ENCODE assay signal across 14 cellular contexts in the genomic region with DNA sequence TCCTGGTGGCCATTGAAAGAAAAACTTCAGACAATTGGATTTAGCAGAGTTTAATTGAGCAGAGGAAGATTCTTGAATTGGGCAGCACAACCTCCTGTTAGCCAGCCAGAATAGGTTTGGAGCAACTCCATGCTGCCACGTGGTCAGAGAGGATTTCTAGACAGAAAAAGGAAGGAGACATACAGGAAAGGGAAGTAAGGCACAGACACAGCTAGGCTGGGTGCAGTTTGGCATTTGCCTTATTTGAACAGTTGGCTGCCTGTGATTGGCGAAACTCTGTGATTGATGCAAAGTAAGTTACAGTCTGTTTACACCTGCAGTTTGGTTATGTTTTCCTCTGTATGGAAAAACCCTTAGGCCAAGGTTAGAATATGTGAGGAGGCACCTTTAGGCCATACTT.
DNase-seq lines count a peak whose midpoint lies in the region; ATAC-seq and TF ChIP-seq lines count a peak whose summit lies in the region.
"Had no signal": no experiment of that assay in that cellular context is flagged by ENCODE, and none has a peak within 500 bp of the region (broad histone marks: within the 10 kb centered on the region; RNA-seq: fewer than 3 reads in every experiment).

No MANE protein-coding gene starts in this region.

- H4K8ac ChIP-seq in neuronal stem cell (ENCODE audit: low read depth, low read length), result no peak overlapping the region

- H3K36me3 Mint-ChIP-seq in HFFc6 (ENCODE audit: low read depth), result no peaks in the 10 kb centered on the region
- H3K36me3 Mint-ChIP-seq: memory B cell had no signal

- H3K18ac ChIP-seq in neuronal stem cell (ENCODE audit: low read length), result no peak overlapping the region

- TF ChIP-seq POLR2A in NB4 (IDR thresholded peaks at IDR 0.05; ENCODE audit: extremely low read depth, insufficient read length), result no peak

- no peak overlapping the region for H2BK12ac ChIP-seq in neuronal stem cell (ENCODE audit: low read length)

- WGBS in neuronal stem cell (ENCODE audit: extremely low coverage in 2 of 2, insufficient read length in 2 of 2, insufficient replicate concordance in 1 of 2), 2 donors, result no CpG with 5 or more reads among the region's 2 CpGs

- H3K14ac ChIP-seq in neuronal stem cell (ENCODE audit: low read length), result no peak overlapping the region

- peaks cover 25% of the 10 kb centered on the region for H3K4me1 Mint-ChIP-seq in HFFc6 (ENCODE audit: low read depth)
- H3K4me1 Mint-ChIP-seq: memory B cell had no signal

- no peak overlapping the region for H3K4ac ChIP-seq in neuronal stem cell (ENCODE audit: low read length)

- H2BK5ac ChIP-seq in neuronal stem cell (ENCODE audit: low read length), result no peak overlapping the region

- no peak overlapping the region for H3K9ac ChIP-seq in neuronal stem cell (ENCODE audit: low read depth, low read length, poor library complexity)

- peak; percentile 50 for DNase-seq in CD1c-positive myeloid dendritic cell (ENCODE audit: extremely low spot score)
- DNase-seq in NB4 (ENCODE audit: low read depth), result peak; percentile 62
- peak; percentile 51 for DNase-seq in dermis blood vessel endothelial cell
- peak; percentile 33 for DNase-seq in mucosa of gallbladder (ENCODE audit: low spot score)
- DNase-seq in cerebellum (ENCODE audit: low spot score), result no peak
- DNase-seq in neuronal stem cell (ENCODE audit: low spot score), result no peak
- DNase-seq in HFFc6, result no peak
- DNase-seq: heart left ventricle; posterior cingulate gyrus; stimulated activated CD4-positive, alpha-beta T cell treated with anti-CD3 and anti-CD28 coated beads, Interleukin-2, amount 100 ng/mL, for 24 hours had no signal

- H3K9me3 ChIP-seq in neuronal stem cell (replicated peaks in 1 of 2; ENCODE audit: control insufficient read depth in 2 of 2, insufficient read depth in 1 of 2, low read depth in 1 of 2, low read length in 2 of 2), result no peaks in the 10 kb centered on the region
- H3K9me3 ChIP-seq: heart left ventricle had no signal

- H3K27me3 Mint-ChIP-seq in HFFc6 (ENCODE audit: insufficient read depth), result peaks cover 9% of the 10 kb centered on the region

- no peaks in the 10 kb centered on the region for H3K9me3 Mint-ChIP-seq in HFFc6
- H3K9me3 Mint-ChIP-seq: memory B cell had no signal

- no peak overlapping the region for H3K27ac ChIP-seq in neuronal stem cell (replicated peaks; ENCODE audit: low read length)

- H2AK5ac ChIP-seq in neuronal stem cell (ENCODE audit: low read depth, low read length), result no peak overlapping the region

- H3K4me3 ChIP-seq in NB4 (ENCODE audit: low read depth, low read length) (no peak overlapping the region), neuronal stem cell (ENCODE audit: low read length in 2 of 2) (no peak overlapping the region)
- H3K4me3 ChIP-seq: heart left ventricle had no signal

- H3K4me1 ChIP-seq in neuronal stem cell (ENCODE audit: control insufficient read depth in 2 of 2, insufficient read depth in 1 of 2, low read depth in 1 of 2, low read length in 2 of 2), result peaks cover 11 to 16% of the 10 kb centered on the region in 2 donors

- no peak overlapping the region for H2BK120ac ChIP-seq in neuronal stem cell (ENCODE audit: low read depth, low read length)

- no peak overlapping the region for H3K4me3 Mint-ChIP-seq in HFFc6
- H3K4me3 Mint-ChIP-seq: B cell, memory B cell had no signal

- no peaks in the 10 kb centered on the region for H3K36me3 ChIP-seq in neuronal stem cell (replicated peaks in 1 of 2; ENCODE audit: control insufficient read depth in 2 of 2, insufficient read depth in 2 of 2, low read length in 2 of 2)
- H3K36me3 ChIP-seq: heart left ventricle had no signal

- no peak for ATAC-seq in HG03108 (IDR thresholded peaks at IDR 0.05; ENCODE audit: unreplicated experiment)
- ATAC-seq: SK-N-SH treated with all-trans-retinoic acid at 6 μM for 48 hours had no signal

- no peak overlapping the region for H3K23ac ChIP-seq in neuronal stem cell (ENCODE audit: low read depth, low read length, poor library complexity)

- no peak overlapping the region for H2AFZ ChIP-seq in neuronal stem cell (ENCODE audit: low read length)

- TF ChIP-seq CTCF in NB4 (IDR thresholded peaks at IDR 0.05; ENCODE audit: low read depth, low read length) (no peak), HFFc6 (IDR thresholded peaks at IDR 0.05) (no peak)

- no peaks in the 10 kb centered on the region for H3K27me3 ChIP-seq in neuronal stem cell (ENCODE audit: control insufficient read depth in 3 of 3, insufficient read depth in 3 of 3, low read depth in 1 of 3, low read length in 3 of 3)
- H3K27me3 ChIP-seq: heart left ventricle had no signal

- H4K91ac ChIP-seq in neuronal stem cell (ENCODE audit: low read depth, low read length, poor library complexity), result no peak overlapping the region

- H3K27ac Mint-ChIP-seq in HFFc6, result no peak overlapping the region
- H3K27ac Mint-ChIP-seq: B cell, memory B cell had no signal

- H2BK15ac ChIP-seq in neuronal stem cell (ENCODE audit: low read length), result no peak overlapping the region

- H3K79me1 ChIP-seq in neuronal stem cell (ENCODE audit: low read depth, low read length), result no peaks in the 10 kb centered on the region

- H3K4me2 ChIP-seq in neuronal stem cell (ENCODE audit: insufficient read depth, low read length, poor library complexity, severe bottlenecking), result no peak overlapping the region

Comparison
In these comparisons a context has a peak if more than half of its experiments do, and no peak if none do; other contexts are left out.
1. DNase-seq: peak in CD1c-positive myeloid dendritic cell (single experiment), NB4 (single experiment), dermis blood vessel endothelial cell (single experiment) and mucosa of gallbladder (single experiment); none in cerebellum (single experiment), neuronal stem cell (single experiment) and HFFc6 (single experiment).